8 cellular contexts compared by ENCODE assay signal in the genomic region with DNA sequence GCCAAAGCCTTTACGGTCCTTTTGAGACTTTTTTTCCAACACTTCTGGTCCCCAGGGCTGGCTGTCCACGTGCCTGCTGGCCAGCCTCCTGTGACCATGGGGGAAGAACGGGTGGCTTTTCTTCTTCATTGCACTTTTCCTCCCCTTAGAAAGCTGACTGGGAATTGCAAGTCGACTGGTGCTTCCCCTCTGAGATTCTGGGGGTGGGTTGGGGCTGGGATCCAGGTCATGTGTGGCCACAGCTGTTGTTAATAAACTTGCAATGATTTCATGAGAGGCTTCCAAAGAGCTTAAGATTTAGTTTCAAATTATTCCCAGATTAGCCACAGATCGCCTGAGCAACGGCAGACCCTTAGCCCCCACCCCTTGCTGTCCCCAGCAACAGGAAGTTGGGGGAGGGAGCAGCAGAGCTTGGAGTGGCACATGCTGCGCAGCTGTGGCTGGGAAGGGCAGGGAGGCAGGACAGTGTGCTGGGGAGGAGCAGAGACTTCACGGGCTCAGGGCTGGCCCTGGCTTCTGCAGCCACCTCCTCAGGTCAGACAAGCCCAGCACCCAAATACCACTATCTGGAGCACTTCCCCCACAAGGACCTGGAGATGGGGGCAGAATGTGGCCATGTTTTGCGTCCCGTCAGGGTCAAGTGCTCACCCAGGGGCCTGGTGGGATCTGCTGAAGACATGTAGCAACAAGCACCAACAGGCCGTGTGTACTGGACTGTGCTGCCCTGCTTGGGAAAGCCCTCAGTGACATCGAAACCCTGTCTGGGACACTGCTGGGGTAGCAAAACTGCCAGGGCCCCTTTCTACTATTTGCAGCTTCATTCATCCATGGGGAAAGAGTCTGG. TPM values are rescaled to one million over a fixed set of nuclear protein-coding genes. Genes with fewer than 3 reads are reported as not detected.
DNase-seq lines count a peak whose midpoint lies in the region; ATAC-seq lines count a peak whose summit lies in the region.

No MANE protein-coding gene starts in this region.

- H3K9me3 ChIP-seq in T-helper 17 cell (ENCODE audit: control insufficient read depth, low read length, poor library complexity, severe bottlenecking): no peaks in the 10 kb centered on the region

- in situ Hi-C loops in G401 (cut with HindIII; ENCODE audit: low sequenced_read_pairs): no loop called here

- no peak for ATAC-seq in T-helper 17 cell
- ATAC-seq in left ventricle myocardium superior: peak; percentile 88
- peak; percentile 91 for ATAC-seq in sciatic nerve
- ATAC-seq in HG02610 (IDR thresholded peaks at IDR 0.05; ENCODE audit: unreplicated experiment): no peak
- ATAC-seq in HG02885 (IDR thresholded peaks at IDR 0.05; ENCODE audit: poor library complexity, unreplicated experiment): no peak

- intact Hi-C loops in left ventricle myocardium superior (cut with micrococcal nuclease) (no loop called here), sciatic nerve (cut with DNase I) (no loop called here)

- peak overlapping the region; percentile 27 for H3K27ac Mint-ChIP-seq in T-helper 17 cell

- peaks cover 23% of the 10 kb centered on the region for H3K4me1 Mint-ChIP-seq in T-helper 17 cell

- H3K27me3 Mint-ChIP-seq in T-helper 17 cell: no peaks in the 10 kb centered on the region

- peaks cover 2% of the 10 kb centered on the region for H3K36me3 Mint-ChIP-seq in T-helper 17 cell (ENCODE audit: low read depth)

- H3K4me3 Mint-ChIP-seq in T-helper 17 cell: no peak overlapping the region

- DNase-seq in G401 (ENCODE audit: low spot score): peak; percentile 48
- DNase-seq in T-helper 17 cell: no peak
- peak; percentile 76 for DNase-seq in left ventricle myocardium superior
- peak; percentile 82 for DNase-seq in sciatic nerve (ENCODE audit: low spot score)
- no peak for DNase-seq in activated CD8-positive, alpha-beta memory T cell treated with anti-CD3 and anti-CD28 coated beads for 24 hours
- DNase-seq in effector CD4-positive, alpha-beta T cell: no peak

RNA-seq across cellular contexts. Expression of a gene that starts 41.7 kb away (rescaled TPM):
- total RNA-seq in G401 (2014; rRNA removed; shearing (Covaris generic)): 118 and 132 TPM in 2 replicates
- total RNA-seq in T-helper 17 cell: 10 to 100 TPM in 1 of 2 donors, 1 to 10 TPM in 1; 8.6 to 10.0 TPM
- 11.5 TPM for total RNA-seq in left ventricle myocardium superior
- 118 TPM for total RNA-seq in sciatic nerve

Comparison
In these comparisons a context has a peak if more than half of its experiments do, and no peak if none do; other contexts are left out.
1. DNase-seq: peak in G401 (single experiment), left ventricle myocardium superior (single experiment) and sciatic nerve (single experiment); none in T-helper 17 cell (0 of 3), activated CD8-positive, alpha-beta memory T cell treated with anti-CD3 and anti-CD28 coated beads for 24 hours (single experiment) and effector CD4-positive, alpha-beta T cell (single experiment).
2. ATAC-seq: peak in left ventricle myocardium superior (single experiment) and sciatic nerve (single experiment); none in T-helper 17 cell (single experiment), HG02610 (single experiment) and HG02885 (single experiment).